Comparison of ENCODE assay signal across 8 cellular contexts in genomic region chr1:152110860-152111514, GRCh38. TPM values are rescaled to one million over a fixed set of nuclear protein-coding genes. Genes with fewer than 3 reads are reported as not detected.
DNase-seq lines count a peak whose midpoint lies in the region; TF ChIP-seq lines count a peak whose summit lies in the region.

No MANE protein-coding gene starts in this region.

- CTCF ChIA-PET in activated CD4-positive, alpha-beta memory T cell treated with anti-CD3 and anti-CD28 coated beads for 36 hours (lab: Charles Lee), result interaction anchor here (0.7 to 6.6 kb wide), 13 partner anchors 51 to 1805 kb away, joined by 3 to 41 read pairs (median 4); no protein-coding TSS in a partner anchor

- H3K4me3 Mint-ChIP-seq in activated CD4-positive, alpha-beta memory T cell treated with anti-CD3 and anti-CD28 coated beads for 36 hours, result no peak overlapping the region
- no peak overlapping the region for H3K4me3 Mint-ChIP-seq in CD14-positive monocyte

- peak overlapping the region; percentile 45 for H3K4me3 ChIP-seq in LNCaP clone FGC (ENCODE audit: low read depth, low read length)

- intact Hi-C loops in activated CD4-positive, alpha-beta memory T cell treated with anti-CD3 and anti-CD28 coated beads for 36 hours (cut with micrococcal nuclease), result loop anchor here (2.0 to 10.0 kb wide), 3 partner anchors 32 to 74 kb away; no protein-coding TSS in a partner anchor
- intact Hi-C loops in posterior vena cava (cut with DNase I), result no loop called here
- intact Hi-C loops in CD14-positive monocyte (cut with micrococcal nuclease), result no loop called here

- peak; percentile 56 for DNase-seq in EH (ENCODE audit: low read depth)
- no peak for DNase-seq in LNCaP clone FGC (ENCODE audit: low read depth)
- peak; percentile 54 for DNase-seq in activated CD4-positive, alpha-beta memory T cell treated with anti-CD3 and anti-CD28 coated beads for 36 hours
- peak; percentile 26 for DNase-seq in germinal center (ENCODE audit: low spot score)
- DNase-seq in posterior vena cava (ENCODE audit: low spot score), result peak; percentile 79
- no peak for DNase-seq in NK-92 (lab: John Stamatoyannopoulos, UW; ENCODE audit: unreplicated experiment)
- DNase-seq in NCI-H446 (lab: John Stamatoyannopoulos, UW), result no peak
- no peak for DNase-seq in CD14-positive monocyte (ENCODE audit: low spot score)

- no peak overlapping the region for H3K27ac Mint-ChIP-seq in activated CD4-positive, alpha-beta memory T cell treated with anti-CD3 and anti-CD28 coated beads for 36 hours
- no peak overlapping the region for H3K27ac Mint-ChIP-seq in CD14-positive monocyte

- peaks cover 15% of the 10 kb centered on the region for H3K27me3 Mint-ChIP-seq in activated CD4-positive, alpha-beta memory T cell treated with anti-CD3 and anti-CD28 coated beads for 36 hours
- peaks cover 10 to 13% (median 10%) of the 10 kb centered on the region in 3 donors for H3K27me3 Mint-ChIP-seq in CD14-positive monocyte (ENCODE audit: low read depth in 3 of 3)

- peaks cover 4% of the 10 kb centered on the region for H3K36me3 Mint-ChIP-seq in activated CD4-positive, alpha-beta memory T cell treated with anti-CD3 and anti-CD28 coated beads for 36 hours
- H3K36me3 Mint-ChIP-seq in CD14-positive monocyte, result peaks cover 2 to 3% of the 10 kb centered on the region in 2 donors

- POLR2A ChIA-PET in activated CD4-positive, alpha-beta memory T cell treated with anti-CD3 and anti-CD28 coated beads for 36 hours (lab: Charles Lee), result interaction anchor here (1.2 kb wide), 1 partner anchor 78 kb away, joined by 3 read pairs; no protein-coding TSS in a partner anchor

- H3K9me3 Mint-ChIP-seq in activated CD4-positive, alpha-beta memory T cell treated with anti-CD3 and anti-CD28 coated beads for 36 hours, result no peaks in the 10 kb centered on the region
- H3K9me3 Mint-ChIP-seq in CD14-positive monocyte, result peaks cover 0 to 14% (median 0%) of the 10 kb centered on the region in 7 donors

- no peaks in the 10 kb centered on the region for H3K4me1 Mint-ChIP-seq in activated CD4-positive, alpha-beta memory T cell treated with anti-CD3 and anti-CD28 coated beads for 36 hours (ENCODE audit: low read depth)
- H3K4me1 Mint-ChIP-seq in CD14-positive monocyte, result no peaks in the 10 kb centered on the region

- no peak for TF ChIP-seq CTCF in LNCaP clone FGC (IDR thresholded peaks at IDR 0.05; ENCODE audit: control insufficient read depth, extremely low read depth, insufficient read depth)
- TF ChIP-seq CTCF in CD14-positive monocyte (IDR thresholded peaks at IDR 0.05), result no peak

RNA-seq across cellular contexts. Expression of gene TCHH, which starts 4.3 kb away (rescaled TPM):
- not detected for total RNA-seq in activated CD4-positive, alpha-beta memory T cell treated with anti-CD3 and anti-CD28 coated beads for 36 hours
- under 1 TPM; 0.14 to 0.23 TPM for total RNA-seq in posterior vena cava
- not detected for polyA plus RNA-seq in CD14-positive monocyte

RNA-seq across cellular contexts. Expression of gene TCHHL1, which starts 22.1 kb away (rescaled TPM):
- total RNA-seq in activated CD4-positive, alpha-beta memory T cell treated with anti-CD3 and anti-CD28 coated beads for 36 hours, result not detected
- total RNA-seq in posterior vena cava, result not detected
- polyA plus RNA-seq in CD14-positive monocyte, result not detected

RNA-seq across cellular contexts. Expression of gene RPTN, which starts 48.0 kb away (rescaled TPM):
- total RNA-seq in activated CD4-positive, alpha-beta memory T cell treated with anti-CD3 and anti-CD28 coated beads for 36 hours, result not detected
- not detected for total RNA-seq in posterior vena cava
- polyA plus RNA-seq in CD14-positive monocyte, result not detected

Comparison
In these comparisons a context has a peak if more than half of its experiments do, and no peak if none do; other contexts are left out.
1. DNase-seq: peak in EH (single experiment), activated CD4-positive, alpha-beta memory T cell treated with anti-CD3 and anti-CD28 coated beads for 36 hours (single experiment), germinal center (single experiment) and posterior vena cava (single experiment); none in LNCaP clone FGC (single experiment), NK-92 (single experiment), NCI-H446 (0 of 2) and CD14-positive monocyte (single experiment).